In the genomic region with DNA sequence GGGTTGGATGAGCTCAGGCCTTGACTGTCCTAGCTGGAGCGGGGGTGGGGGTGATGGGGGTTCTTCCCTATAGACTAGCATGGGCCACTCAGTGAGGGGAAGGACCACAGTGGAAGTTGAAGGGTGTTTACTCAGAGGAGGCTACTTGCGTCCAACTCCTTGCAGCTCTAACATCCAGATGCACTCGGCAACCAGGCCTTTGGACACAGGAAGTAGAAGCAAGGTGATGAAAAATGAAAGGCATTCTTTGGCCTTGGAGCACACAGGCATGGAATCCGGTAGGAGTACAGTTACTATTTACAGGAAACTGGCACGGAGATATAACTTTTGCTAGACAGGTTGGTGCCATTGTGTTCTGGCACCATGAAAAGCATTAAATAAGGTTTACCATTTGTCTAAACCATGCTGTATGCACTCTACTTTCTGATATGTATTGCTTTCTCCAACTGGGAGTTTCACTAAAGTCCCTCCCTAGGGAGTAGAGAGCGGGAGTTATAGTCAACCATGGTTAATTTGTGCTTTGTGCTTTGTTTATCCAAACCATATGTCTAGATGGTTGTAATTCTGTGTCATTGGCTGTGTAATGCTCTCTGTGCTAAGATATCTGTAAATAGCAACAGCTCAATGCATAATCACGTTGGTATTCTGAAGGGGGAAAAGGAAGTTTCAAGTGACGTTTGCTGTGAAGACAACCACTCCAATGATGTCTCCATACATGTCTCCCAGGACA, we compare ENCODE assay signal across 20 cellular contexts.
DNase-seq lines count a peak whose midpoint lies in the region; ATAC-seq and TF ChIP-seq lines count a peak whose summit lies in the region.
"Had no signal": no experiment of that assay in that cellular context is flagged by ENCODE, and none has a peak within 500 bp of the region (broad histone marks: within the 10 kb centered on the region; RNA-seq: fewer than 3 reads in every experiment).

No MANE protein-coding gene starts in this region.

- H3K27me3 Mint-ChIP-seq in nephron (ENCODE audit: low read depth), result no peaks in the 10 kb centered on the region
- peaks cover 6% of the 10 kb centered on the region for H3K27me3 Mint-ChIP-seq in activated naive CD4-positive, alpha-beta T cell treated with anti-CD3 and anti-CD28 coated beads for 36 hours (ENCODE audit: low read depth)
- H3K27me3 Mint-ChIP-seq: CD4-positive, alpha-beta T cell had no signal

- H3K27me3 ChIP-seq in BJ (ENCODE audit: control insufficient read depth, insufficient read depth, low read length) (no peaks in the 10 kb centered on the region), RWPE2 (ENCODE audit: insufficient read depth, poor library complexity, severe bottlenecking) (no peaks in the 10 kb centered on the region), upper lobe of right lung (no peaks in the 10 kb centered on the region)

- no peaks in the 10 kb centered on the region for H3K9me3 Mint-ChIP-seq in nephron
- H3K9me3 Mint-ChIP-seq in activated naive CD4-positive, alpha-beta T cell treated with anti-CD3 and anti-CD28 coated beads for 36 hours, result peaks cover 14% of the 10 kb centered on the region
- H3K9me3 Mint-ChIP-seq: GM23338 had no signal

- intact Hi-C loops in activated naive CD4-positive, alpha-beta T cell treated with anti-CD3 and anti-CD28 coated beads for 36 hours (cut with micrococcal nuclease), result no loop called here
- intact Hi-C loops in upper lobe of right lung (cut with DNase I), result no loop called here

- no peak for TF ChIP-seq CTCF in BJ (IDR thresholded peaks at IDR 0.05; ENCODE audit: insufficient read depth, low read depth, low read length)
- no peak for TF ChIP-seq CTCF in RWPE2 (IDR thresholded peaks at IDR 0.05; ENCODE audit: poor library complexity, severe bottlenecking)
- no peak for TF ChIP-seq CTCF in choroid plexus epithelial cell (conservative IDR thresholded peaks at IDR 0.05; ENCODE audit: low read depth, low read length)
- no peak for TF ChIP-seq CTCF in nephron (IDR thresholded peaks at IDR 0.05; ENCODE audit: unreplicated experiment in 3 of 3)
- no peak for TF ChIP-seq CTCF in upper lobe of right lung (IDR thresholded peaks at IDR 0.05)

- H3K27ac ChIP-seq in RWPE2 (ENCODE audit: poor library complexity, severe bottlenecking) (no peak overlapping the region), upper lobe of right lung (no peak overlapping the region)

- POLR2A ChIA-PET in BJ (lab: Charles Lee), result no interaction called here

- no peaks in the 10 kb centered on the region for H3K36me3 ChIP-seq in BJ (ENCODE audit: control insufficient read depth, insufficient read depth, low read length)
- no peaks in the 10 kb centered on the region for H3K36me3 ChIP-seq in RWPE2 (ENCODE audit: low read depth)
- no peaks in the 10 kb centered on the region for H3K36me3 ChIP-seq in upper lobe of right lung

- H3K4me1 ChIP-seq in RWPE2 (ENCODE audit: insufficient read depth, poor library complexity, severe bottlenecking), result peaks cover 5% of the 10 kb centered on the region
- H3K4me1 ChIP-seq in upper lobe of right lung, result no peaks in the 10 kb centered on the region

- H3K4me3 Mint-ChIP-seq in nephron, result no peak overlapping the region
- no peak overlapping the region for H3K4me3 Mint-ChIP-seq in activated naive CD4-positive, alpha-beta T cell treated with anti-CD3 and anti-CD28 coated beads for 36 hours
- H3K4me3 Mint-ChIP-seq: activated T-cell treated with anti-CD3 and anti-CD28 coated beads, Interleukin-2, amount 50 U/mL, for 4 hours; CD4-positive, alpha-beta T cell; GM23338; naive B cell had no signal

- CTCF ChIA-PET in BJ (lab: Yijun Ruan, JAX), result interaction anchor here (0.7 kb wide), 1 partner anchor 22 kb away, joined by 6 read pairs; no protein-coding TSS in a partner anchor
- CTCF ChIA-PET in activated naive CD4-positive, alpha-beta T cell treated with anti-CD3 and anti-CD28 coated beads for 36 hours (lab: Charles Lee), result interaction anchor here (0.5 kb wide), 1 partner anchor 14 kb away, joined by 3 read pairs; no protein-coding TSS in a partner anchor

- peak; percentile 48; the same call in 2 of the 3 replicates for ATAC-seq in RWPE2 (ENCODE audit: low read depth)
- no peak for ATAC-seq in HG03439 (IDR thresholded peaks at IDR 0.05; ENCODE audit: unreplicated experiment)
- no peak for ATAC-seq in upper lobe of right lung
- ATAC-seq: activated T-cell treated with anti-CD3 and anti-CD28 coated beads, Interleukin-2, amount 50 U/mL, for 4 hours; GM23338; left cardiac atrium had no signal

- DNase-seq in BJ (ENCODE audit: low read depth), result peak; percentile 91
- DNase-seq in RWPE2 (ENCODE audit: low spot score), result no peak
- DNase-seq in choroid plexus epithelial cell (ENCODE audit: low read depth), result peak; percentile 90
- no peak for DNase-seq in activated naive CD4-positive, alpha-beta T cell treated with anti-CD3 and anti-CD28 coated beads for 36 hours
- DNase-seq in NCI-H446 (lab: John Stamatoyannopoulos, UW), result no peak
- DNase-seq in upper lobe of right lung, result no peak
- DNase-seq: activated CD4-positive, alpha-beta T cell treated with anti-CD3 and anti-CD28 coated beads for 1 hour; activated T-cell treated with anti-CD3 and anti-CD28 coated beads, Interleukin-2, amount 50 U/mL, for 4 hours; anterior cingulate cortex; CD4-positive, alpha-beta T cell; effector CD4-positive, alpha-beta T cell; head of caudate nucleus; left cardiac atrium; naive B cell; NCI-H2107; retina; stimulated activated naive CD4-positive, alpha-beta T cell had no signal

- no peaks in the 10 kb centered on the region for H3K36me3 Mint-ChIP-seq in nephron (ENCODE audit: low read depth)
- H3K36me3 Mint-ChIP-seq in activated naive CD4-positive, alpha-beta T cell treated with anti-CD3 and anti-CD28 coated beads for 36 hours (ENCODE audit: low read depth), result peaks cover 2% of the 10 kb centered on the region

- H3K9me3 ChIP-seq in RWPE2 (ENCODE audit: severe bottlenecking) (no peaks in the 10 kb centered on the region), upper lobe of right lung (no peaks in the 10 kb centered on the region)

- peak overlapping the region; percentile 60 to 67 (median 65) for H3K27ac Mint-ChIP-seq in nephron
- no peak overlapping the region for H3K27ac Mint-ChIP-seq in activated naive CD4-positive, alpha-beta T cell treated with anti-CD3 and anti-CD28 coated beads for 36 hours
- H3K27ac Mint-ChIP-seq: CD4-positive, alpha-beta T cell; GM23338; naive B cell had no signal

- H3K4me1 Mint-ChIP-seq in nephron, result peaks cover 17% of the 10 kb centered on the region
- H3K4me1 Mint-ChIP-seq in activated naive CD4-positive, alpha-beta T cell treated with anti-CD3 and anti-CD28 coated beads for 36 hours (ENCODE audit: low read depth), result peaks cover 20% of the 10 kb centered on the region
- H3K4me1 Mint-ChIP-seq: GM23338 had no signal

- H3K4me3 ChIP-seq in BJ (ENCODE audit: low read depth, low read length) (no peak overlapping the region), RWPE2 (ENCODE audit: severe bottlenecking) (no peak overlapping the region), choroid plexus epithelial cell (ENCODE audit: low read depth, low read length) (no peak overlapping the region), upper lobe of right lung (no peak overlapping the region)
- H3K4me3 ChIP-seq: GM23338 had no signal

Comparison
In these comparisons a context has a peak if more than half of its experiments do, and no peak if none do; other contexts are left out.
1. DNase-seq: peak in BJ (single experiment) and choroid plexus epithelial cell (single experiment); none in RWPE2 (single experiment), activated naive CD4-positive, alpha-beta T cell treated with anti-CD3 and anti-CD28 coated beads for 36 hours (single experiment), NCI-H446 (0 of 2) and upper lobe of right lung (single experiment).